Comparison of ENCODE assay signal across 12 cellular contexts in genomic region chr5:148176480-148176879, GRCh38. TPM values are rescaled to one million over a fixed set of nuclear protein-coding genes. Genes with fewer than 3 reads are reported as not detected.
"Had no signal": no experiment of that assay in that cellular context is flagged by ENCODE, and none has a peak within 500 bp of the region (broad histone marks: within the 10 kb centered on the region; RNA-seq: fewer than 3 reads in every experiment).

No MANE protein-coding gene starts in this region.

- H3K27ac ChIP-seq: GM23248 had no signal

- H3K4me3 ChIP-seq: GM23248, HAP-1, K562 had no signal

- H3K4me3 Mint-ChIP-seq: HFFc6 had no signal

- ATAC-seq: HCT116, K562 had no signal

- H3K9me3 ChIP-seq: HAP-1 had no signal

- H3K9me3 Mint-ChIP-seq: HFFc6 had no signal

- H3K36me3 ChIP-seq: HAP-1 had no signal

- FAIRE-seq: HTR-8/SVneo, K562 had no signal

- H3K27ac Mint-ChIP-seq: HFFc6 had no signal

- DNase-seq: GM23248, GOT3, H7, HFFc6, IMR-90, KG1 had no signal

RNA-seq across cellular contexts. Expression of gene SPINK14, which starts 8.1 kb away (rescaled TPM):
- total RNA-seq: GM23248, H4, H7, HFFc6, HT-29, IMR-90, K562 had no signal

RNA-seq across cellular contexts. Expression of gene SPINK6, which starts 26.4 kb away (rescaled TPM):
- total RNA-seq: GM23248, H4, H7, HFFc6, HT-29, IMR-90, K562 had no signal
